Comparison of ENCODE assay signal across 1 cellular context in the genomic region with DNA sequence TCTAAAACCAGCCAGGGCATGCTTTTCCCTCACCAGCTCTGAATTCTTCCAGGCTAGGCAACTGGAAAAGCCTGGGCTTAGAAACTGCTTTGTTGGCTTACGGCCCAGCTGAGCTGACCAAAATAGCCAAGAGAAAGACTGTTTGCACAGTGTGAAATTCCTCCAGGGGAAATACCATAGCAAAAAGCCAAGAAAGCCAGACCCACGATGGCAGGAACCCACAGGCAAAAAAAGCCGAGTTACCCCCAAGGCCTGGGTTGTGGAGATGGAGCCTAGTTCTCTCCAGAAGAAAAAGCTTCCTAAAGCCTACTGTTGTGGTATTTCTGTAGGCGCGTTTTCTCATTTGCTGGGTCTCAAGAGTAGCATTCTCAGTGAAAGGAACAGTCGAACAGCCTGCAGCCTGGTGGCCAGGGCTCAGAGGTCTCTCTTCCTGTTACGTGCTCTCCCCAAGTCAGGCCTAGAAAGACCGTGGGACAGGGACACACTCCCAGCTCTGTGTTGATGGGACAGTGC.
TF ChIP-seq lines count a peak whose summit lies in the region.

No MANE protein-coding gene starts in this region.

TF ChIP-seq in WTC11, 78 proteins besides CTCF, POLR2A, EP300 and RAD21 (continued from another document):
- TF ChIP-seq, protein P1, sequence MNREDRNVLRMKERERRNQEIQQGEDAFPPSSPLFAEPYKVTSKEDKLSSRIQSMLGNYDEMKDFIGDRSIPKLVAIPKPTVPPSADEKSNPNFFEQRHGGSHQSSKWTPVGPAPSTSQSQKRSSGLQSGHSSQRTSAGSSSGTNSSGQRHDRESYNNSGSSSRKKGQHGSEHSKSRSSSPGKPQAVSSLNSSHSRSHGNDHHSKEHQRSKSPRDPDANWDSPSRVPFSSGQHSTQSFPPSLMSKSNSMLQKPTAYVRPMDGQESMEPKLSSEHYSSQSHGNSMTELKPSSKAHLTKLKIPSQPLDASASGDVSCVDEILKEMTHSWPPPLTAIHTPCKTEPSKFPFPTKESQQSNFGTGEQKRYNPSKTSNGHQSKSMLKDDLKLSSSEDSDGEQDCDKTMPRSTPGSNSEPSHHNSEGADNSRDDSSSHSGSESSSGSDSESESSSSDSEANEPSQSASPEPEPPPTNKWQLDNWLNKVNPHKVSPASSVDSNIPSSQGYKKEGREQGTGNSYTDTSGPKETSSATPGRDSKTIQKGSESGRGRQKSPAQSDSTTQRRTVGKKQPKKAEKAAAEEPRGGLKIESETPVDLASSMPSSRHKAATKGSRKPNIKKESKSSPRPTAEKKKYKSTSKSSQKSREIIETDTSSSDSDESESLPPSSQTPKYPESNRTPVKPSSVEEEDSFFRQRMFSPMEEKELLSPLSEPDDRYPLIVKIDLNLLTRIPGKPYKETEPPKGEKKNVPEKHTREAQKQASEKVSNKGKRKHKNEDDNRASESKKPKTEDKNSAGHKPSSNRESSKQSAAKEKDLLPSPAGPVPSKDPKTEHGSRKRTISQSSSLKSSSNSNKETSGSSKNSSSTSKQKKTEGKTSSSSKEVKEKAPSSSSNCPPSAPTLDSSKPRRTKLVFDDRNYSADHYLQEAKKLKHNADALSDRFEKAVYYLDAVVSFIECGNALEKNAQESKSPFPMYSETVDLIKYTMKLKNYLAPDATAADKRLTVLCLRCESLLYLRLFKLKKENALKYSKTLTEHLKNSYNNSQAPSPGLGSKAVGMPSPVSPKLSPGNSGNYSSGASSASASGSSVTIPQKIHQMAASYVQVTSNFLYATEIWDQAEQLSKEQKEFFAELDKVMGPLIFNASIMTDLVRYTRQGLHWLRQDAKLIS (CRISPR knock-in tag; IDR thresholded peaks at IDR 0.05; ENCODE audit: borderline replicate concordance): no peak
- TF ChIP-seq ZNF219 (CRISPR knock-in tag; IDR thresholded peaks at IDR 0.05; ENCODE audit: borderline replicate concordance) (no peak), SOX15 (CRISPR knock-in tag; IDR thresholded peaks at IDR 0.05) (no peak), ZSCAN18 (CRISPR knock-in tag; IDR thresholded peaks at IDR 0.05) (no peak), ZNF138 (CRISPR knock-in tag; conservative IDR thresholded peaks at IDR 0.05) (no peak), ATF2 (CRISPR knock-in tag; IDR thresholded peaks at IDR 0.05; ENCODE audit: borderline replicate concordance, low read depth) (no peak), SMAD4 (CRISPR knock-in tag; IDR thresholded peaks at IDR 0.05) (no peak), ELF4 (CRISPR knock-in tag; IDR thresholded peaks at IDR 0.05; ENCODE audit: low read depth) (no peak), TCF7 (CRISPR knock-in tag; IDR thresholded peaks at IDR 0.05; ENCODE audit: low read depth) (no peak)
- TF ChIP-seq, protein P2, sequence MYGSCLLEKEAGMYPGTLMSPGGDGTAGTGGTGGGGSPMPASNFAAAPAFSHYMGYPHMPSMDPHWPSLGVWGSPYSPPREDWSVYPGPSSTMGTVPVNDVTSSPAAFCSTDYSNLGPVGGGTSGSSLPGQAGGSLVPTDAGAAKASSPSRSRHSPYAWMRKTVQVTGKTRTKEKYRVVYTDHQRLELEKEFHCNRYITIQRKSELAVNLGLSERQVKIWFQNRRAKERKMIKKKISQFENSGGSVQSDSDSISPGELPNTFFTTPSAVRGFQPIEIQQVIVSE (CRISPR knock-in tag; IDR thresholded peaks at IDR 0.05; ENCODE audit: borderline replicate concordance): no peak
